9 cellular contexts compared by ENCODE assay signal in the genomic region with DNA sequence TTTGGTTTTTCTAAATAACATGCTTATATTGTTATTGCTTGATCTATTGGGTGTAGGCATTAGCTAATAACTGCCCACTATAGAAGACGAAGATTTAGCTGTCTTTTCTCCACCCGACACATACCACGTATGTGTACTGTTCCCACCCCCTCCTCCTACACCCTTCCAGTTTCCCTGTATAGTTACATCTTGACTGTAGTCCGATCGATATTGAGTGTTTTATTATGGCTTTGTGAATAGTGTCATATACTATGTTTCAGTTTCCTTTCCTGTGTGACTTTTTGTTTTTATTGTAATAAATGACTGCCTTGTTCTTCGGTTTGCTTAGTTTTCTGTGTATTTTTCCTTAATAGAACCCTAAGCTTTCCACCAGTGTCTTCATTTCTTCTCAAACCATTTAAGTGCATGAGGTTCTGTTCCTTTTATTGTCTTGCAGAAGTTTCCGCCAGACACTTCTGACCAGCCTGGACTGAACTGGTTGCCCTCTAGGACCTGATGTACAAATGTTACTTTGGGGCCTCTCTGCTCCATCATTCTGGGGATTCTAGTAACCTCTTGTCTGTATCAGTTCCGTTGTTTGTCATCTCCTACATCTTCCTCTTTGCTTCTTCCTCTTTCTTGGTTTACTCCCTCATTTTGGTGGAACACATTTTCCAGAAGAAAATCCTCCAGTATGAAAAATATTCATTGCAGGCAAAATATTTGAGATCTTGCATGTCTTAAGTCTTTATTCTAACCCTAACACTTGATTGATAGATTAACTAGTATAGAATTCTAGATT.
A peak's percentile ranks its signal among the peaks of the same experiment; 100 is the strongest.
DNase-seq lines count a peak whose midpoint lies in the region; ATAC-seq and TF ChIP-seq lines count a peak whose summit lies in the region.
"Had no signal": no experiment of that assay in that cellular context is flagged by ENCODE, and none has a peak within 500 bp of the region (broad histone marks: within the 10 kb centered on the region; RNA-seq: fewer than 3 reads in every experiment).

No MANE protein-coding gene starts in this region.

- H4K20me1 ChIP-seq in OCI-LY3 (ENCODE audit: insufficient read depth, low read length): no peaks in the 10 kb centered on the region

- no peak for TF ChIP-seq CTCF in OCI-LY3 (IDR thresholded peaks at IDR 0.05; ENCODE audit: low read depth, low read length)

- no peak for DNase-seq in stimulated activated naive CD8-positive, alpha-beta T cell treated with anti-CD3 and anti-CD28 coated beads, Interleukin-15, Interleukin-2, amounts not matched to agents 100 U/mL and 50 U/mL, for 24 hours
- DNase-seq in AG20443 (ENCODE audit: low spot score): no peak
- DNase-seq in SK-N-DZ (ENCODE audit: low spot score): no peak
- DNase-seq in T-helper 17 cell: no peak
- DNase-seq in mucosa of gallbladder (ENCODE audit: low spot score): no peak

- H3K36me3 Mint-ChIP-seq in stimulated activated naive CD8-positive, alpha-beta T cell treated with anti-CD3 and anti-CD28 coated beads, Interleukin-15, Interleukin-2, amounts not matched to agents 100 ng/mL and 50 ng/mL, for 24 hours (ENCODE audit: low read depth): peaks cover 3% of the 10 kb centered on the region
- peaks cover 4% of the 10 kb centered on the region for H3K36me3 Mint-ChIP-seq in T-helper 17 cell (ENCODE audit: low read depth)

- ATAC-seq in stimulated activated naive CD8-positive, alpha-beta T cell treated with anti-CD3 and anti-CD28 coated beads, Interleukin-15, Interleukin-2, amounts not matched to agents 100 U/mL and 50 U/mL, for 24 hours: no peak
- ATAC-seq in HG02884 (IDR thresholded peaks at IDR 0.05; ENCODE audit: unreplicated experiment) (peak; percentile 58), T-helper 17 cell (no peak)

- no peaks in the 10 kb centered on the region for H3K79me2 ChIP-seq in OCI-LY3 (ENCODE audit: low read length)

- no peak overlapping the region for H2AFZ ChIP-seq in OCI-LY3 (ENCODE audit: low read depth, low read length)

- peak overlapping the region; percentile 9 for H3K27ac Mint-ChIP-seq in stimulated activated naive CD8-positive, alpha-beta T cell treated with anti-CD3 and anti-CD28 coated beads, Interleukin-15, Interleukin-2, amounts not matched to agents 100 ng/mL and 50 ng/mL, for 24 hours
- H3K27ac Mint-ChIP-seq in T-helper 17 cell: no peak overlapping the region

- peaks cover 57% of the 10 kb centered on the region for H3K4me1 Mint-ChIP-seq in stimulated activated naive CD8-positive, alpha-beta T cell treated with anti-CD3 and anti-CD28 coated beads, Interleukin-15, Interleukin-2, amounts not matched to agents 100 ng/mL and 50 ng/mL, for 24 hours (ENCODE audit: low read depth)
- H3K4me1 Mint-ChIP-seq in T-helper 17 cell: peaks cover 9% of the 10 kb centered on the region

- peaks cover 13% of the 10 kb centered on the region for H3K27me3 ChIP-seq in OCI-LY3 (ENCODE audit: low read depth, low read length)

- peaks cover 3% of the 10 kb centered on the region for H3K9me3 Mint-ChIP-seq in stimulated activated naive CD8-positive, alpha-beta T cell treated with anti-CD3 and anti-CD28 coated beads, Interleukin-15, Interleukin-2, amounts not matched to agents 100 ng/mL and 50 ng/mL, for 24 hours

- H3K27me3 Mint-ChIP-seq in stimulated activated naive CD8-positive, alpha-beta T cell treated with anti-CD3 and anti-CD28 coated beads, Interleukin-15, Interleukin-2, amounts not matched to agents 100 ng/mL and 50 ng/mL, for 24 hours: peaks cover 5% of the 10 kb centered on the region
- peaks cover 59% of the 10 kb centered on the region for H3K27me3 Mint-ChIP-seq in T-helper 17 cell

- peaks cover 38% of the 10 kb centered on the region for H3K4me1 ChIP-seq in OCI-LY3 (ENCODE audit: low read length)

- H3K9ac ChIP-seq in OCI-LY3 (ENCODE audit: low read length): no peak overlapping the region

- H3K36me3 ChIP-seq in OCI-LY3 (replicated peaks; ENCODE audit: low read depth, low read length): no peaks in the 10 kb centered on the region

- peak overlapping the region; percentile 22; the same call in 1 of the 2 replicates for H3K4me3 ChIP-seq in OCI-LY3 (ENCODE audit: low read length)

- no peaks in the 10 kb centered on the region for H3K9me3 ChIP-seq in OCI-LY3 (ENCODE audit: insufficient read depth, low read length)
- no peaks in the 10 kb centered on the region for H3K9me3 ChIP-seq in T-helper 17 cell (ENCODE audit: control insufficient read depth, low read length, poor library complexity, severe bottlenecking)

- H3K4me3 Mint-ChIP-seq in stimulated activated naive CD8-positive, alpha-beta T cell treated with anti-CD3 and anti-CD28 coated beads, Interleukin-15, Interleukin-2, amounts not matched to agents 100 ng/mL and 50 ng/mL, for 24 hours: no peak overlapping the region
- no peak overlapping the region for H3K4me3 Mint-ChIP-seq in T-helper 17 cell

- peak overlapping the region; percentile 48 for H3K4me2 ChIP-seq in OCI-LY3 (ENCODE audit: low read length)

- no peak overlapping the region for H3K27ac ChIP-seq in OCI-LY3 (ENCODE audit: low read length)
- H3K27ac ChIP-seq: epithelial cell of prostate had no signal
